ENCODE assay signal across 25 cellular contexts in the genomic region with DNA sequence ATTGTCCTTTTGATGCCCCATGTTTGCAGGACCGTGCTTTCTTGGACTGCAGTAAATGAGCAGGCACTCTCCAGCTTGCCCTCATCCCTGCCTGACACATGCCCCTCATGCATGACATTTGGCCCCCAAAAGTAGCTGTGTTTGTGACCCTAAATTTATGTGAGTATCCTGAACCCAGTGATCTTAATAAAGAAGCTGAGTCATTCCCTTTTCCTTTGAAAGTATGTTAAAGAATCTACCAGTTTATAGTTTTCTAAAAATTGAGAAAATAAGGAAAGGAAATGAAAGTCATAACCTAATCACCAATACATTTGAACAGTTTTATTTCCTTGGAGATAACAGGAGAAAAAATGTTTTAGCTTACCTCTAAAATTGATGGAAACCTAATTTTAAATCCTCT.
"Had no signal": no experiment of that assay in that cellular context is flagged by ENCODE, and none has a peak within 500 bp of the region (broad histone marks: within the 10 kb centered on the region; RNA-seq: fewer than 3 reads in every experiment).

No MANE protein-coding gene starts in this region.

- H3K4me3 Mint-ChIP-seq: effector memory CD8-positive, alpha-beta T cell; immature natural killer cell; memory B cell; naive thymus-derived CD8-positive, alpha-beta T cell; nephron progenitor cell; stimulated activated effector memory CD8-positive, alpha-beta T cell treated with anti-CD3 and anti-CD28 coated beads, Interleukin-12 subunit alpha, Interleukin-12 subunit beta, amount 100 ng/mL, for 72 hours had no signal

- H3K36me3 ChIP-seq: colonic mucosa, lower lobe of right lung, ovary, sigmoid colon, stomach, transverse colon, vagina had no signal

- ATAC-seq: effector memory CD8-positive, alpha-beta T cell; left ventricle myocardium superior; lower lobe of right lung; naive thymus-derived CD8-positive, alpha-beta T cell; psoas muscle; right cardiac atrium; stimulated activated effector memory CD8-positive, alpha-beta T cell treated with anti-CD3 and anti-CD28 coated beads, Interleukin-12 subunit alpha, Interleukin-12 subunit beta, amount 100 ng/mL, for 72 hours had no signal

- H3K27me3 ChIP-seq: colonic mucosa, ovary, sigmoid colon, vagina had no signal

- H3K27ac ChIP-seq: colonic mucosa, lower lobe of right lung, ovary, psoas muscle, sigmoid colon, stomach, transverse colon, vagina had no signal

- H3K4me3 ChIP-seq: colonic mucosa, lower lobe of right lung, ovary, psoas muscle, sigmoid colon, stomach, transverse colon, vagina had no signal

- H3K36me3 Mint-ChIP-seq: immature natural killer cell; memory B cell; naive thymus-derived CD8-positive, alpha-beta T cell; stimulated activated effector memory CD8-positive, alpha-beta T cell treated with anti-CD3 and anti-CD28 coated beads, Interleukin-12 subunit alpha, Interleukin-12 subunit beta, amount 100 ng/mL, for 72 hours had no signal

- H3K9me3 Mint-ChIP-seq: effector memory CD8-positive, alpha-beta T cell; immature natural killer cell; memory B cell; naive thymus-derived CD8-positive, alpha-beta T cell; stimulated activated effector memory CD8-positive, alpha-beta T cell treated with anti-CD3 and anti-CD28 coated beads, Interleukin-12 subunit alpha, Interleukin-12 subunit beta, amount 100 ng/mL, for 72 hours had no signal

- H3K27ac Mint-ChIP-seq: effector memory CD8-positive, alpha-beta T cell; immature natural killer cell; memory B cell; naive thymus-derived CD8-positive, alpha-beta T cell; nephron progenitor cell; stimulated activated effector memory CD8-positive, alpha-beta T cell treated with anti-CD3 and anti-CD28 coated beads, Interleukin-12 subunit alpha, Interleukin-12 subunit beta, amount 100 ng/mL, for 72 hours had no signal

- H3K9me3 ChIP-seq: colonic mucosa, lower lobe of right lung, ovary, psoas muscle, sigmoid colon, stomach, transverse colon, vagina had no signal

- DNase-seq: colonic mucosa; dermis blood vessel endothelial cell; effector memory CD8-positive, alpha-beta T cell; immature natural killer cell; kidney glomerular epithelial cell; left ventricle myocardium superior; lower lobe of right lung; naive thymus-derived CD8-positive, alpha-beta T cell; nephron progenitor cell; occipital lobe; ovary; posterior cingulate gyrus; psoas muscle; right cardiac atrium; sigmoid colon; stimulated activated CD4-positive, alpha-beta T cell treated with anti-CD3 and anti-CD28 coated beads, Interleukin-2, amount 100 ng/mL, for 24 hours; stimulated activated CD4-positive, alpha-beta T cell treated with anti-CD3 and anti-CD28 coated beads, Interleukin-4, amount 100 ng/mL, for 24 hours; stimulated activated naive CD4-positive, alpha-beta T cell treated with Interleukin-2 at 50 U/mL for 16 hours; stomach; transverse colon had no signal

- FAIRE-seq: endometrium, frontal cortex had no signal

- H3K4me1 ChIP-seq: colonic mucosa had no signal
